In the genomic region with DNA sequence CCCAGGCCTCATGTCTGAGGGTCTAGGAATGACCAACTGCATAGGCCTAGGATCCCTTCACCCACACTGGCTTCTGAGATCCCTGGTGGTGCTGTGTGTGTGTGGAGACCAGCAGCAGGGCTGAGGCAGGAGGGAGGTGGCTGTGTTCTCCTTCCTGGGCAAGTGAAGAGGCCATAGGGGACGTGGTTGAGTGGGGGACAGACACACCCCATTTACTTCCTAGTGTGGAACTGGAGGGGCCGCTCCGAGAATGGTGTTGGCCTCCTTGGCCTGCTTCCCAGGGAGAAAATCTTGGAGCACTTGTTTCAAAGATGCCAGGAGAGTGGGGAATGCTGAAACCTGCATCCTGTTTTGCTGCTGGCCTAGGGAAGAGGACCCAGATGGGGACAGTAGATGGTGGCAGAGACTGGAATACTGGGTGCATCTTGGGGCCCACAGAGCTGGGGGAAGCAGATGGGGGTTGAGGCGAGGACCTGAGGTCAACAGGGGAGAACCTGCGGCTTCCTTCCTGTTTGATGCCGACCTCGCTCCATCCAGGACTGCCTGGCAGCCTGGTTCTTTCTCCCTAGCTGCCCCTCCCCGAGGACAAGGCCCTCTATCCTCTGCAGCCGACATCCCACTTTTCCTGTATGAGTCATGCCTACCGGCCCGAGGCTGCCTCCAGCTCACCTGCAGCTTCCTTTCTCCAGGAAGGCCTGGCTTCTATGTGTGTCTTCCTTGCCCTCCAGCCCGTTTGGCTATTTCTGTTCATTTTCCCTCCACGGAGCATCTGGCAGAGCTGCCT, we compare ENCODE assay signal across 11 cellular contexts. TPM values are rescaled to one million over a fixed set of nuclear protein-coding genes. Genes with fewer than 3 reads are reported as not detected.
DNase-seq lines count a peak whose midpoint lies in the region; ATAC-seq and TF ChIP-seq lines count a peak whose summit lies in the region.
"Had no signal": no experiment of that assay in that cellular context is flagged by ENCODE, and none has a peak within 500 bp of the region (broad histone marks: within the 10 kb centered on the region; RNA-seq: fewer than 3 reads in every experiment).

No MANE protein-coding gene starts in this region.

- no peak overlapping the region for H3K4me3 ChIP-seq in BE2C (ENCODE audit: low read depth, low read length)
- no peak overlapping the region for H3K4me3 ChIP-seq in HUES6 (ENCODE audit: low read depth, low read length)
- no peak overlapping the region for H3K4me3 ChIP-seq in mesendoderm (ENCODE audit: low read length)
- H3K4me3 ChIP-seq in HAP-1 = no peak overlapping the region

- no peak overlapping the region for H3K4ac ChIP-seq in mesendoderm (ENCODE audit: low read depth, low read length)

- peak overlapping the region; percentile 63; the same call in 1 of the 2 replicates for H3K27ac ChIP-seq in HUES6 (ENCODE audit: low read depth, low read length)
- no peak overlapping the region for H3K27ac ChIP-seq in mesendoderm (ENCODE audit: low read depth, low read length)

- in situ Hi-C loops in HAP-1 (cut with MboI; ENCODE audit: low sequenced_read_pairs) = no loop called here

- H3K27me3 ChIP-seq in BE2C (no peaks in the 10 kb centered on the region), HUES6 (ENCODE audit: control insufficient read depth, insufficient read depth, low read length) (no peaks in the 10 kb centered on the region), mesendoderm (ENCODE audit: insufficient read depth, low read length, poor library complexity) (no peaks in the 10 kb centered on the region), HAP-1 (ENCODE audit: low read depth) (no peaks in the 10 kb centered on the region)

- no peak overlapping the region for H2BK120ac ChIP-seq in mesendoderm (ENCODE audit: low read depth, low read length)

- H3K36me3 Mint-ChIP-seq in activated naive CD4-positive, alpha-beta T cell treated with anti-CD3 and anti-CD28 coated beads, Interleukin-2, amount 50 U/mL, for 72 hours = no peaks in the 10 kb centered on the region

- peaks cover 2% of the 10 kb centered on the region for H3K79me2 ChIP-seq in mesendoderm (ENCODE audit: control insufficient read depth, insufficient read depth, low read length)

- no peak overlapping the region for H2AK5ac ChIP-seq in mesendoderm (ENCODE audit: low read length)

- H3K36me3 ChIP-seq in BE2C (no peaks in the 10 kb centered on the region), HUES6 (ENCODE audit: control insufficient read depth, insufficient read depth, low read length) (no peaks in the 10 kb centered on the region), mesendoderm (ENCODE audit: control insufficient read depth, insufficient read depth, low read length) (no peaks in the 10 kb centered on the region), HAP-1 (replicated peaks) (no peaks in the 10 kb centered on the region)

- H2BK15ac ChIP-seq in mesendoderm (replicated peaks; ENCODE audit: low read depth) = no peak overlapping the region

- H3K9ac ChIP-seq in HUES6 (ENCODE audit: low read length) (peak overlapping the region; percentile 12), mesendoderm (ENCODE audit: low read length) (no peak overlapping the region)

- no peak overlapping the region for H2BK5ac ChIP-seq in mesendoderm (ENCODE audit: low read length)

- TF ChIP-seq CTCF in BE2C (IDR thresholded peaks at IDR 0.05; ENCODE audit: low read depth, low read length) = no peak

- no peak overlapping the region for H4K8ac ChIP-seq in mesendoderm (ENCODE audit: low read depth, low read length)

- H3K9me3 Mint-ChIP-seq in activated naive CD4-positive, alpha-beta T cell treated with anti-CD3 and anti-CD28 coated beads, Interleukin-2, amount 50 U/mL, for 72 hours = no peaks in the 10 kb centered on the region

- peaks cover 12% of the 10 kb centered on the region for H3K79me1 ChIP-seq in mesendoderm (ENCODE audit: low read length)

- no peak overlapping the region for H3K23ac ChIP-seq in mesendoderm (ENCODE audit: low read length)

- H3K9me3 ChIP-seq in BE2C (no peaks in the 10 kb centered on the region), HUES6 (ENCODE audit: control insufficient read depth, insufficient read depth, low read depth, low read length) (no peaks in the 10 kb centered on the region), HAP-1 (no peaks in the 10 kb centered on the region)

- no peak overlapping the region for H3K18ac ChIP-seq in mesendoderm (ENCODE audit: low read length)

- H3K4me1 ChIP-seq in BE2C (peaks cover 3% of the 10 kb centered on the region; the same call in 1 of the 2 replicates), HUES6 (ENCODE audit: control insufficient read depth, insufficient read depth, low read length) (peaks cover 43% of the 10 kb centered on the region), mesendoderm (ENCODE audit: control insufficient read depth, low read depth, low read length) (peaks cover 10% of the 10 kb centered on the region), HAP-1 (peaks cover 14% of the 10 kb centered on the region)

- no peak overlapping the region for H3K4me2 ChIP-seq in mesendoderm (ENCODE audit: low read length)

- H4K5ac ChIP-seq in mesendoderm (ENCODE audit: low read length) = no peak overlapping the region

- H3K27ac Mint-ChIP-seq in activated naive CD4-positive, alpha-beta T cell treated with anti-CD3 and anti-CD28 coated beads, Interleukin-2, amount 50 U/mL, for 72 hours = no peak overlapping the region
- H3K27ac Mint-ChIP-seq: activated CD8-positive, alpha-beta T cell treated with anti-CD3 and anti-CD28 coated beads, Interleukin-2, amount 10 ng/mL, durations not matched to agents 7 days and 5 days had no signal

- DNase-seq in BE2C = peak; percentile 40
- DNase-seq in dermis microvascular lymphatic vessel endothelial cell (ENCODE audit: low read depth in 2 of 2) = peak; percentile 29 to 77
- DNase-seq in mesendoderm = peak; percentile 81
- DNase-seq in HAP-1 (ENCODE audit: low spot score in 2 of 2) = no peak
- DNase-seq in anterior cingulate cortex (lab: John Stamatoyannopoulos, UW) = no peak
- no peak for DNase-seq in activated naive CD4-positive, alpha-beta T cell treated with anti-CD3 and anti-CD28 coated beads, Interleukin-2, amount 50 U/mL, for 72 hours (ENCODE audit: low spot score in 2 of 2)
- no peak for DNase-seq in stimulated activated CD4-positive, alpha-beta T cell treated with anti-CD3 and anti-CD28 coated beads, Interleukin-2, amount 100 ng/mL, for 24 hours
- DNase-seq: activated CD8-positive, alpha-beta T cell treated with anti-CD3 and anti-CD28 coated beads, Interleukin-2, amount 10 ng/mL, durations not matched to agents 7 days and 5 days; amygdala had no signal

- H3K56ac ChIP-seq in mesendoderm (ENCODE audit: low read length) = peak overlapping the region; percentile 43

- no peak for ATAC-seq in activated naive CD4-positive, alpha-beta T cell treated with anti-CD3 and anti-CD28 coated beads, Interleukin-2, amount 50 U/mL, for 72 hours
- ATAC-seq: activated CD8-positive, alpha-beta T cell treated with anti-CD3 and anti-CD28 coated beads, Interleukin-2, amount 10 ng/mL, durations not matched to agents 7 days and 5 days had no signal

- WGBS in mesendoderm (ENCODE audit: extremely low coverage, insufficient coverage, low lambda C conversion rate) = no CpG with 5 or more reads among the region's 13 CpGs

RNA-seq across cellular contexts. Expression of a gene that starts 19.2 kb away (rescaled TPM):
- polyA plus RNA-seq in BE2C (2012; ENCODE audit: insufficient read depth, insufficient read length, low read depth) = 5.9 TPM
- total RNA-seq in dermis microvascular lymphatic vessel endothelial cell = 45.1 and 62.6 TPM in 2 replicates
- polyA plus RNA-seq in mesendoderm (2013, experiment 1 of 2) = 14.0 TPM
- 13.9 TPM for polyA plus RNA-seq in mesendoderm (2013, experiment 2 of 2)
- total RNA-seq in activated naive CD4-positive, alpha-beta T cell treated with anti-CD3 and anti-CD28 coated beads, Interleukin-2, amount 50 U/mL, for 72 hours = 1 to 10 TPM; 1.9 to 3.5 TPM

RNA-seq across cellular contexts. Expression of a gene that starts 19.7 kb away (rescaled TPM):
- 102 TPM for polyA plus RNA-seq in BE2C (2012; ENCODE audit: insufficient read depth, insufficient read length, low read depth)
- 55.3 and 56.8 TPM in 2 replicates for total RNA-seq in dermis microvascular lymphatic vessel endothelial cell
- polyA plus RNA-seq in mesendoderm (2013, experiment 1 of 2) = 109 TPM
- 111 TPM for polyA plus RNA-seq in mesendoderm (2013, experiment 2 of 2)
- total RNA-seq in activated naive CD4-positive, alpha-beta T cell treated with anti-CD3 and anti-CD28 coated beads, Interleukin-2, amount 50 U/mL, for 72 hours = 100 to 1,000 TPM in 1 of 2 donors, 10 to 100 TPM in 1; 74.2 to 125 TPM

RNA-seq across cellular contexts. Expression of a gene that starts 54.6 kb away (rescaled TPM):
- not detected for polyA plus RNA-seq in BE2C (2012; ENCODE audit: insufficient read depth, insufficient read length, low read depth)
- 0.13 and 0.26 TPM in 2 replicates for total RNA-seq in dermis microvascular lymphatic vessel endothelial cell
- 0.06 TPM for polyA plus RNA-seq in mesendoderm (2013, experiment 1 of 2)
- 0.07 TPM for polyA plus RNA-seq in mesendoderm (2013, experiment 2 of 2)
- under 1 TPM; 0.25 to 0.39 TPM for total RNA-seq in activated naive CD4-positive, alpha-beta T cell treated with anti-CD3 and anti-CD28 coated beads, Interleukin-2, amount 50 U/mL, for 72 hours
- total RNA-seq: SK-MEL-5 had no signal

Comparison
In these comparisons a context has a peak if more than half of its experiments do, and no peak if none do; other contexts are left out.
1. DNase-seq: peak in BE2C (single experiment), dermis microvascular lymphatic vessel endothelial cell (2 of 2) and mesendoderm (single experiment); none in HAP-1 (0 of 2), anterior cingulate cortex (0 of 58), activated naive CD4-positive, alpha-beta T cell treated with anti-CD3 and anti-CD28 coated beads, Interleukin-2, amount 50 U/mL, for 72 hours (0 of 2) and stimulated activated CD4-positive, alpha-beta T cell treated with anti-CD3 and anti-CD28 coated beads, Interleukin-2, amount 100 ng/mL, for 24 hours (0 of 2).
2. RNA of a gene that starts 19.2 kb away (total RNA-seq): 45.1 to 62.6 TPM in dermis microvascular lymphatic vessel endothelial cell; 1.9 to 3.5 TPM in activated naive CD4-positive, alpha-beta T cell treated with anti-CD3 and anti-CD28 coated beads, Interleukin-2, amount 50 U/mL, for 72 hours; every median in the first group is over 10 times any median in the second.